In genomic region chr20:62062661-62063600, GRCh38 we compare ENCODE assay signal across 1 cellular context.
TF ChIP-seq lines count a peak whose summit lies in the region.

No MANE protein-coding gene starts in this region.

TF ChIP-seq in GM23338, 12 proteins besides CTCF, POLR2A, EP300 and RAD21 (continued from another document):
- TF ChIP-seq ZNF462 (CRISPR knock-in tag; IDR thresholded peaks at IDR 0.05) = no peak
- TF ChIP-seq JUNB (IDR thresholded peaks at IDR 0.05; ENCODE audit: unreplicated experiment) = no peak
- TF ChIP-seq ZNF114 (CRISPR knock-in tag; IDR thresholded peaks at IDR 0.05) = no peak
- TF ChIP-seq CREB1 (CRISPR knock-in tag; IDR thresholded peaks at IDR 0.05; ENCODE audit: low read depth) = no peak
- no peak for TF ChIP-seq STAT1 (IDR thresholded peaks at IDR 0.05; ENCODE audit: unreplicated experiment)
- no peak for TF ChIP-seq REST (IDR thresholded peaks at IDR 0.05; ENCODE audit: unreplicated experiment)
